In genomic region chrX:133590703-133591505, GRCh38 we compare ENCODE assay signal across 17 cellular contexts.
A peak's percentile ranks its signal among the peaks of the same experiment; 100 is the strongest.
DNase-seq lines count a peak whose midpoint lies in the region; ATAC-seq and TF ChIP-seq lines count a peak whose summit lies in the region.
"Had no signal": no experiment of that assay in that cellular context is flagged by ENCODE, and none has a peak within 500 bp of the region (broad histone marks: within the 10 kb centered on the region; RNA-seq: fewer than 3 reads in every experiment).

No MANE protein-coding gene starts in this region.

- DNase-seq in MCF 10A (ENCODE audit: unreplicated experiment) (peak; percentile 49), breast epithelium (ENCODE audit: low spot score in 2 of 2) (no peak), SJCRH30 (peak; percentile 7 to 46), fibroblast of pulmonary artery (ENCODE audit: low read depth) (peak; percentile 1), GDM1 (lab: John Stamatoyannopoulos, UW) (no peak), SW 1271 (lab: John Stamatoyannopoulos, UW) (no peak), lower lobe of right lung (no peak), cortex of kidney (lab: John Stamatoyannopoulos, UW) (no peak)
- DNase-seq: H9, KG1, MM.1S, NCI-H1930, NCI-H774, SHP77 had no signal

- no TSS peak for BruUV-seq in MCF 10A (replicated peaks; lab: Mats Ljungman, UMichigan)

- no peak overlapping the region for H3K4me3 Mint-ChIP-seq in MCF 10A (ENCODE audit: unreplicated experiment)
- H3K4me3 Mint-ChIP-seq: H9 had no signal

- H3K27ac ChIP-seq in breast epithelium (no peak overlapping the region), SJCRH30 (peak overlapping the region; percentile 48; the same call in 1 of the 2 replicates), lower lobe of right lung (no peak overlapping the region)
- H3K27ac ChIP-seq: BLaER1 treated with 17β-estradiol and CSF1 and Interleukin-3, amounts not matched to agents 10 nM and 100 nM had no signal

- CTCF ChIA-PET in MCF 10A (lab: Yijun Ruan, JAX): no interaction called here

- H3K4me3 ChIP-seq in breast epithelium: no peak overlapping the region
- no peak overlapping the region for H3K4me3 ChIP-seq in SJCRH30
- no peak overlapping the region for H3K4me3 ChIP-seq in fibroblast of pulmonary artery (replicated peaks; ENCODE audit: low read depth, low read length)
- H3K4me3 ChIP-seq in lower lobe of right lung: no peak overlapping the region
- H3K4me3 ChIP-seq: BLaER1 treated with 17β-estradiol and CSF1 and Interleukin-3, amounts not matched to agents 10 nM and 100 nM had no signal

- H3K4me1 Mint-ChIP-seq in MCF 10A (ENCODE audit: insufficient read depth, unreplicated experiment): no peaks in the 10 kb centered on the region

- H3K9me3 Mint-ChIP-seq in MCF 10A (ENCODE audit: unreplicated experiment): no peaks in the 10 kb centered on the region
- H3K9me3 Mint-ChIP-seq: H9 had no signal

- H3K36me3 Mint-ChIP-seq in MCF 10A (ENCODE audit: insufficient read depth, unreplicated experiment): no peaks in the 10 kb centered on the region

- TF ChIP-seq POLR2A in breast epithelium (IDR thresholded peaks at IDR 0.05): no peak

- ATAC-seq in lower lobe of right lung: no peak
- ATAC-seq: Panc1, SK-N-SH treated with all-trans-retinoic acid at 6 μM for 48 hours had no signal

- H3K27me3 ChIP-seq in breast epithelium (peaks cover 0 to 25% of the 10 kb centered on the region in 2 donors), SJCRH30 (no peaks in the 10 kb centered on the region), lower lobe of right lung (ENCODE audit: low read depth) (no peaks in the 10 kb centered on the region)

- H3K4me1 ChIP-seq in breast epithelium (no peaks in the 10 kb centered on the region), SJCRH30 (peaks cover 9% of the 10 kb centered on the region), lower lobe of right lung (no peaks in the 10 kb centered on the region)
- H3K4me1 ChIP-seq: BLaER1 treated with 17β-estradiol and CSF1 and Interleukin-3, amounts not matched to agents 10 nM and 100 nM had no signal

- POLR2A ChIA-PET in MCF 10A (lab: Yijun Ruan, JAX): interaction anchor here (1.3 kb wide), 1 partner anchor 45 kb away, joined by 5 read pairs; no protein-coding TSS in a partner anchor

- H3K27ac Mint-ChIP-seq in MCF 10A (ENCODE audit: low read depth, unreplicated experiment): no peak overlapping the region
- H3K27ac Mint-ChIP-seq: H9 had no signal

- no peaks in the 10 kb centered on the region for H3K36me3 ChIP-seq in breast epithelium
- no peaks in the 10 kb centered on the region for H3K36me3 ChIP-seq in SJCRH30
- H3K36me3 ChIP-seq in lower lobe of right lung: no peaks in the 10 kb centered on the region
- H3K36me3 ChIP-seq: BLaER1 treated with 17β-estradiol and CSF1 and Interleukin-3, amounts not matched to agents 10 nM and 100 nM had no signal

- H3K9me3 ChIP-seq in breast epithelium (no peaks in the 10 kb centered on the region), SJCRH30 (replicated peaks) (no peaks in the 10 kb centered on the region), lower lobe of right lung (no peaks in the 10 kb centered on the region)

- H3K27me3 Mint-ChIP-seq in MCF 10A (ENCODE audit: insufficient read depth, unreplicated experiment): peaks cover 73% of the 10 kb centered on the region

- no peak for TF ChIP-seq CTCF in MCF 10A (IDR thresholded peaks at IDR 0.05; ENCODE audit: unreplicated experiment)
- no peak for TF ChIP-seq CTCF in breast epithelium (IDR thresholded peaks at IDR 0.05)
- TF ChIP-seq CTCF in fibroblast of pulmonary artery (IDR thresholded peaks at IDR 0.05; ENCODE audit: low read length, missing control alignments): no peak
- no peak for TF ChIP-seq CTCF in lower lobe of right lung (IDR thresholded peaks at IDR 0.05)

- intact Hi-C loops in MCF 10A (cut with micrococcal nuclease) (no loop called here), breast epithelium (cut with DNase I; ENCODE audit: low total_unique reads) (loop anchor here (1.0 kb wide), 1 partner anchor 18 kb away; no protein-coding TSS in a partner anchor), lower lobe of right lung (cut with DNase I) (no loop called here)

Comparison
In these comparisons a context has a peak if more than half of its experiments do, and no peak if none do; other contexts are left out.
1. DNase-seq: peak in MCF 10A (single experiment), SJCRH30 (2 of 2) and fibroblast of pulmonary artery (single experiment); none in breast epithelium (0 of 2), GDM1 (single experiment), SW 1271 (0 of 2), lower lobe of right lung (single experiment) and cortex of kidney (single experiment).